1 cellular context compared by ENCODE assay signal in the genomic region with DNA sequence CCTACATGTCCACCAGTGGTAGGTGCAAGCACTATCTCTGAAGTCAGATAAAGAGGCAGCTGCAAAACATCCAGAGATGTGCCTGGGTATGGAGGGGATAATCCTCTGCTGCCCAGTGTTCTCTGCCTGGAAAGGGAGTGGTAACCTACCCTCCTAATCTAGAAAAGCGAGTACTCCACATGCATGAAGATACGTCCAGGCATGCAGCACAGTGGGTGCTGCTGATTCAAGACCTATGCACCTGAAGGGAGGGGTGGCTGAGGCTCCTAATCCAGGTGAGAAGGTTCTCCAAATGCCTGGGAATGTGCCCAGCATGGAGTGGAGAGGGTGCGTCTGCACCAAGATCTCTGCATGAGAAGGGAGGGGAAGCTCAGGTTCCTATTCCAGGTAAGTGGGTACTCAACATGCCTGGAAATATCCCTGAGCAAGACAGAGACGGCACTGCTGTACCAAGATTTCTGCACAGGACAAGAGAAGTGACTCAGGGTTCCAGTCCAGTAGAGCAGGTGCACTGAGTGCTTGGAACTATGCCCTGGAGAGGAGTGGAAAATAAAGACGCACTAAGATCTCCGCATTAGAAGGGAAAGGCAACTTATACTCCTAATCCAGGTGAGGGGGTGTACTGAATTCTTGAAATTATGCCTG.
TF ChIP-seq lines count a peak whose summit lies in the region.

No MANE protein-coding gene starts in this region.

TF ChIP-seq in HepG2, 621 proteins besides CTCF, POLR2A, EP300 and RAD21:
- TF ChIP-seq, protein P1, sequence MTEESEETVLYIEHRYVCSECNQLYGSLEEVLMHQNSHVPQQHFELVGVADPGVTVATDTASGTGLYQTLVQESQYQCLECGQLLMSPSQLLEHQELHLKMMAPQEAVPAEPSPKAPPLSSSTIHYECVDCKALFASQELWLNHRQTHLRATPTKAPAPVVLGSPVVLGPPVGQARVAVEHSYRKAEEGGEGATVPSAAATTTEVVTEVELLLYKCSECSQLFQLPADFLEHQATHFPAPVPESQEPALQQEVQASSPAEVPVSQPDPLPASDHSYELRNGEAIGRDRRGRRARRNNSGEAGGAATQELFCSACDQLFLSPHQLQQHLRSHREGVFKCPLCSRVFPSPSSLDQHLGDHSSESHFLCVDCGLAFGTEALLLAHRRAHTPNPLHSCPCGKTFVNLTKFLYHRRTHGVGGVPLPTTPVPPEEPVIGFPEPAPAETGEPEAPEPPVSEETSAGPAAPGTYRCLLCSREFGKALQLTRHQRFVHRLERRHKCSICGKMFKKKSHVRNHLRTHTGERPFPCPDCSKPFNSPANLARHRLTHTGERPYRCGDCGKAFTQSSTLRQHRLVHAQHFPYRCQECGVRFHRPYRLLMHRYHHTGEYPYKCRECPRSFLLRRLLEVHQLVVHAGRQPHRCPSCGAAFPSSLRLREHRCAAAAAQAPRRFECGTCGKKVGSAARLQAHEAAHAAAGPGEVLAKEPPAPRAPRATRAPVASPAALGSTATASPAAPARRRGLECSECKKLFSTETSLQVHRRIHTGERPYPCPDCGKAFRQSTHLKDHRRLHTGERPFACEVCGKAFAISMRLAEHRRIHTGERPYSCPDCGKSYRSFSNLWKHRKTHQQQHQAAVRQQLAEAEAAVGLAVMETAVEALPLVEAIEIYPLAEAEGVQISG (CRISPR knock-in tag; IDR thresholded peaks at IDR 0.05): no peak
- TF ChIP-seq FOXK2 (IDR thresholded peaks at IDR 0.05) (no peak), ZNF792 (CRISPR knock-in tag; IDR thresholded peaks at IDR 0.05) (no peak), FLYWCH1 (CRISPR knock-in tag; IDR thresholded peaks at IDR 0.05) (no peak)
- TF ChIP-seq, protein P2, sequence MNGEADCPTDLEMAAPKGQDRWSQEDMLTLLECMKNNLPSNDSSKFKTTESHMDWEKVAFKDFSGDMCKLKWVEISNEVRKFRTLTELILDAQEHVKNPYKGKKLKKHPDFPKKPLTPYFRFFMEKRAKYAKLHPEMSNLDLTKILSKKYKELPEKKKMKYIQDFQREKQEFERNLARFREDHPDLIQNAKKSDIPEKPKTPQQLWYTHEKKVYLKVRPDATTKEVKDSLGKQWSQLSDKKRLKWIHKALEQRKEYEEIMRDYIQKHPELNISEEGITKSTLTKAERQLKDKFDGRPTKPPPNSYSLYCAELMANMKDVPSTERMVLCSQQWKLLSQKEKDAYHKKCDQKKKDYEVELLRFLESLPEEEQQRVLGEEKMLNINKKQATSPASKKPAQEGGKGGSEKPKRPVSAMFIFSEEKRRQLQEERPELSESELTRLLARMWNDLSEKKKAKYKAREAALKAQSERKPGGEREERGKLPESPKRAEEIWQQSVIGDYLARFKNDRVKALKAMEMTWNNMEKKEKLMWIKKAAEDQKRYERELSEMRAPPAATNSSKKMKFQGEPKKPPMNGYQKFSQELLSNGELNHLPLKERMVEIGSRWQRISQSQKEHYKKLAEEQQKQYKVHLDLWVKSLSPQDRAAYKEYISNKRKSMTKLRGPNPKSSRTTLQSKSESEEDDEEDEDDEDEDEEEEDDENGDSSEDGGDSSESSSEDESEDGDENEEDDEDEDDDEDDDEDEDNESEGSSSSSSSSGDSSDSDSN (CRISPR knock-in tag; IDR thresholded peaks at IDR 0.05): no peak
